Comparison of ENCODE assay signal across 1 cellular context in genomic region chr9:97556036-97556720, GRCh38.
TF ChIP-seq lines count a peak whose summit lies in the region.

No MANE protein-coding gene starts in this region.

TF ChIP-seq in H1, 55 proteins besides CTCF, POLR2A, EP300 and RAD21:
- TF ChIP-seq RBBP5 (IDR thresholded peaks at IDR 0.05; ENCODE audit: borderline replicate concordance, low read depth, low read length) (no peak), TBP (IDR thresholded peaks at IDR 0.05; ENCODE audit: low read depth, low read length) (no peak), CHD2 (IDR thresholded peaks at IDR 0.05; ENCODE audit: low read length) (no peak), MAX (IDR thresholded peaks at IDR 0.05) (no peak), HDAC6 (IDR thresholded peaks at IDR 0.05; ENCODE audit: low read depth, low read length) (no peak), EGR1 (IDR thresholded peaks at IDR 0.05; ENCODE audit: borderline replicate concordance, low read depth, low read length) (no peak), CREB1 (IDR thresholded peaks at IDR 0.05) (no peak), POU5F1 (IDR thresholded peaks at IDR 0.05; ENCODE audit: low read depth, low read length) (no peak), CBX8 (IDR thresholded peaks at IDR 0.05; ENCODE audit: borderline replicate concordance, low read depth, low read length) (no peak), YY1 (IDR thresholded peaks at IDR 0.05; ENCODE audit: low read depth, low read length) (no peak)
